10 cellular contexts compared by ENCODE assay signal in the genomic region with DNA sequence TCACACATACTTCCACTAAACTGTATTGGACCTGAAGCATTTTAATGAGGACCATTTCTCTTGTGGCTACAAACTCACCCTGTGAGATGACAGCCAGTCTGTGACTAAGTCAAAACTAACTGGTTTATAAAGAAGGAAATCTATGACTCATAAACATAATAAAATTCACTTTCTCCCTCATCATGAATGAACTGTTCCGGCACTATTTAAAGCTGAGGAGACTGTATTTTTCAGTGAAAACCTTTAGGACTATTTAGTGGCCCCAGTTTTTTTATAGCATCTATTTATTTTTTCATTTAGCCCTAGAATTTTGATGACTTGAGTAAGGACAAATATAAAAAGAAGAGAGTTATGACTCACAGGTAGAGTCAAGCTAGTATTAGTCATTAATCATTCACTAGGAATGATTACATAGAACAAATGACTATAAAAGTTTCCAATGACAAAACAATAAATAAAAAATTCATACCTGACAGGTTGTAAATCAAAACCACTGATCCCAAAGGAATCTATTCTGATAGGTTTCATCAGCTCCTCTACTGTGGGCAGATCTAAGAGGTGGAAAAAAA.
DNase-seq lines count a peak whose midpoint lies in the region; ATAC-seq and TF ChIP-seq lines count a peak whose summit lies in the region.
"Had no signal": no experiment of that assay in that cellular context is flagged by ENCODE, and none has a peak within 500 bp of the region (broad histone marks: within the 10 kb centered on the region; RNA-seq: fewer than 3 reads in every experiment).

No MANE protein-coding gene starts in this region.

- in situ Hi-C loops in astrocyte of the cerebellum (cut with HindIII; ENCODE audit: low sequenced_read_pairs), result no loop called here

- DNase-seq in AG10803 (ENCODE audit: low read depth), result peak; percentile 63
- DNase-seq in astrocyte of the cerebellum (ENCODE audit: low read depth), result peak; percentile 43
- DNase-seq in kidney tubule cell (ENCODE audit: low spot score), result peak; percentile 87
- DNase-seq: endodermal cell, left ventricle myocardium inferior had no signal

- ATAC-seq in HG03354 (IDR thresholded peaks at IDR 0.05; ENCODE audit: poor library complexity, severe bottlenecking, unreplicated experiment) (peak; percentile 78), GM21367 (IDR thresholded peaks at IDR 0.05; ENCODE audit: unreplicated experiment) (no peak), HG02678 (IDR thresholded peaks at IDR 0.05; ENCODE audit: unreplicated experiment) (no peak), HG03520 (IDR thresholded peaks at IDR 0.05; ENCODE audit: unreplicated experiment) (no peak), HG02970 (IDR thresholded peaks at IDR 0.05; ENCODE audit: low FRiP score, unreplicated experiment) (no peak)

- H3K4me3 ChIP-seq in AG10803 (ENCODE audit: low read length) (no peak overlapping the region), astrocyte of the cerebellum (ENCODE audit: low read depth, low read length) (no peak overlapping the region)
- H3K4me3 ChIP-seq: left ventricle myocardium inferior had no signal

- TF ChIP-seq CTCF in AG10803 (conservative IDR thresholded peaks at IDR 0.05; ENCODE audit: low read length) (no peak), astrocyte of the cerebellum (IDR thresholded peaks at IDR 0.05; ENCODE audit: low read depth, low read length, missing control alignments) (no peak)
